Comparison of ENCODE assay signal across 14 cellular contexts in the genomic region with DNA sequence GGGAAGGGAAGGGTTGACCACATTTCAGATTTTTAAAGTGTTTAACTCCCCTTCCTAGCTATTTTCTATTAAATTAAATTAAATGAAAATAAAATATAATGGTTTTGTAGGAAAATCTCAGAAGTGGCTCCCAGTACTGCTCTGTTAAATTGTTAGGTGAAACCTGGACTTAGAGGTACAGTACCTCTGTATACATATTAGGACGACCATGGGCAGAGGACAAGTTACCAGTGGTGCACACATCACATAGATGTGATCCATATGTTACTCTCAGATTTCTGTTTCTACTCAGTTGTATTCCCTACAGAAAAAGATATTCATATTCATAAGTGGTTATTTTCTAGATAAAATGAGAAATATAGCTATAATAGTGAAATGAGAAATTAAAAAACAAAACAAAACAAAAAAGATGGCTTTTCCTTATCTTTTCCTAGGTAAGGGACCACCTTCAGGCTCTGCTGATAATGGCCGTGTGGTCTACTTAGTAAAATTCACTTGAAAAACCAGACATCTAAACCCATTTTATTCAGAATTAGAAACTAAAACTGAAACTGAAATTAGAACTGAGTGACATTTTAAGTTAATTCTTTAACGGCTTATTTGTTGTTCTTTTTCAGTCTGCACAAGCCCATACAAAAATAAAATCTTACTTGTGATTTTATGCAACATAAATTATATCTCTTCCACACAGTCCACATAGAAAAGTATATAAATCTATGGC.
DNase-seq lines count a peak whose midpoint lies in the region; ATAC-seq lines count a peak whose summit lies in the region.
"Had no signal": no experiment of that assay in that cellular context is flagged by ENCODE, and none has a peak within 500 bp of the region (broad histone marks: within the 10 kb centered on the region; RNA-seq: fewer than 3 reads in every experiment).

No MANE protein-coding gene starts in this region.

- peak overlapping the region; percentile 43 for H3K4me3 Mint-ChIP-seq in activated T-helper 2 cell treated with anti-CD3 and anti-CD28 coated beads, Interferon-gamma antibody, Interleukin-2, Interleukin-4, amounts not matched to agents 10 μg/mL and 5 μg/mL and 100 μg/mL, durations not matched to agents 14 hours and 24 hours and 36 hours (ENCODE audit: low read depth)
- H3K4me3 Mint-ChIP-seq in activated naive CD4-positive, alpha-beta T cell treated with anti-CD3 and anti-CD28 coated beads, Interleukin-2, amount 10 ng/mL, durations not matched to agents 7 days and 5 days = no peak overlapping the region
- H3K4me3 Mint-ChIP-seq: activated CD8-positive, alpha-beta T cell treated with anti-CD3 and anti-CD28 coated beads for 36 hours; B cell; IgD-negative memory B cell had no signal

- no peaks in the 10 kb centered on the region for H4K20me1 ChIP-seq in BLaER1 treated with 17β-estradiol and CSF1 and Interleukin-3, amounts not matched to agents 10 nM and 100 nM

- no peaks in the 10 kb centered on the region for H3K27me3 Mint-ChIP-seq in activated T-helper 2 cell treated with anti-CD3 and anti-CD28 coated beads, Interferon-gamma antibody, Interleukin-2, Interleukin-4, amounts not matched to agents 10 μg/mL and 5 μg/mL and 100 μg/mL, durations not matched to agents 14 hours and 24 hours and 36 hours (ENCODE audit: low read depth)
- no peaks in the 10 kb centered on the region for H3K27me3 Mint-ChIP-seq in activated naive CD4-positive, alpha-beta T cell treated with anti-CD3 and anti-CD28 coated beads, Interleukin-2, amount 10 ng/mL, durations not matched to agents 7 days and 5 days
- H3K27me3 Mint-ChIP-seq: activated CD8-positive, alpha-beta T cell treated with anti-CD3 and anti-CD28 coated beads for 36 hours; B cell; IgD-negative memory B cell had no signal

- intact Hi-C loops in activated T-helper 2 cell treated with anti-CD3 and anti-CD28 coated beads, Interferon-gamma antibody, Interleukin-2, Interleukin-4, amounts not matched to agents 10 μg/mL and 5 μg/mL and 100 μg/mL, durations not matched to agents 14 hours and 24 hours and 36 hours (cut with micrococcal nuclease) = loop anchor here (1.0 to 2.0 kb wide), 2 partner anchors 41 to 106 kb away; no protein-coding TSS in a partner anchor

- peak overlapping the region; percentile 71 for H3K27ac Mint-ChIP-seq in activated T-helper 2 cell treated with anti-CD3 and anti-CD28 coated beads, Interferon-gamma antibody, Interleukin-2, Interleukin-4, amounts not matched to agents 10 μg/mL and 5 μg/mL and 100 μg/mL, durations not matched to agents 14 hours and 24 hours and 36 hours
- no peak overlapping the region for H3K27ac Mint-ChIP-seq in activated naive CD4-positive, alpha-beta T cell treated with anti-CD3 and anti-CD28 coated beads, Interleukin-2, amount 10 ng/mL, durations not matched to agents 7 days and 5 days
- H3K27ac Mint-ChIP-seq: activated CD8-positive, alpha-beta T cell treated with anti-CD3 and anti-CD28 coated beads for 36 hours; B cell; IgD-negative memory B cell had no signal

- H3K36me3 ChIP-seq in BLaER1 treated with 17β-estradiol and CSF1 and Interleukin-3, amounts not matched to agents 10 nM and 100 nM = no peaks in the 10 kb centered on the region

- ATAC-seq in GM19455 (IDR thresholded peaks at IDR 0.05; ENCODE audit: unreplicated experiment) = peak; percentile 47
- ATAC-seq in HG03064 (IDR thresholded peaks at IDR 0.05; ENCODE audit: low read depth, unreplicated experiment) = peak; percentile 4
- ATAC-seq: activated CD8-positive, alpha-beta T cell treated with anti-CD3 and anti-CD28 coated beads for 36 hours had no signal

- peaks cover 22% of the 10 kb centered on the region for H3K4me1 Mint-ChIP-seq in activated T-helper 2 cell treated with anti-CD3 and anti-CD28 coated beads, Interferon-gamma antibody, Interleukin-2, Interleukin-4, amounts not matched to agents 10 μg/mL and 5 μg/mL and 100 μg/mL, durations not matched to agents 14 hours and 24 hours and 36 hours (ENCODE audit: low read depth)
- peaks cover 2% of the 10 kb centered on the region for H3K4me1 Mint-ChIP-seq in activated naive CD4-positive, alpha-beta T cell treated with anti-CD3 and anti-CD28 coated beads, Interleukin-2, amount 10 ng/mL, durations not matched to agents 7 days and 5 days
- H3K4me1 Mint-ChIP-seq: B cell had no signal

- H3K9ac ChIP-seq in BLaER1 treated with 17β-estradiol and CSF1 and Interleukin-3, amounts not matched to agents 10 nM and 100 nM = no peak overlapping the region

- H3K9me3 Mint-ChIP-seq in activated T-helper 2 cell treated with anti-CD3 and anti-CD28 coated beads, Interferon-gamma antibody, Interleukin-2, Interleukin-4, amounts not matched to agents 10 μg/mL and 5 μg/mL and 100 μg/mL, durations not matched to agents 14 hours and 24 hours and 36 hours = peaks cover 38% of the 10 kb centered on the region
- H3K9me3 Mint-ChIP-seq in activated naive CD4-positive, alpha-beta T cell treated with anti-CD3 and anti-CD28 coated beads, Interleukin-2, amount 10 ng/mL, durations not matched to agents 7 days and 5 days = peaks cover 5% of the 10 kb centered on the region

- no peak for DNase-seq in activated T-helper 2 cell treated with anti-CD3 and anti-CD28 coated beads, Interferon-gamma antibody, Interleukin-2, Interleukin-4, amounts not matched to agents 10 μg/mL and 5 μg/mL and 100 μg/mL, durations not matched to agents 14 hours and 24 hours and 36 hours (ENCODE audit: low spot score)
- DNase-seq in activated CD4-positive, CD25-positive, alpha-beta regulatory T cell treated with anti-CD3 and anti-CD28 coated beads, Interleukin-2, amount 50 U/mL, for 72 hours = no peak
- no peak for DNase-seq in activated naive CD4-positive, alpha-beta T cell treated with anti-CD3 and anti-CD28 coated beads, Interleukin-2, amount 10 ng/mL, durations not matched to agents 7 days and 5 days
- no peak for DNase-seq in NCI-H510A (lab: John Stamatoyannopoulos, UW)
- DNase-seq in activated T-cell treated with anti-CD3 and anti-CD28 coated beads, Interleukin-2, amount 50 U/mL, for 48 hours = no peak
- DNase-seq: activated CD8-positive, alpha-beta T cell treated with anti-CD3 and anti-CD28 coated beads for 36 hours; dorsolateral prefrontal cortex; GDM1; NCI-H187 had no signal

- CTCF ChIA-PET in activated naive CD4-positive, alpha-beta T cell treated with anti-CD3 and anti-CD28 coated beads, Interleukin-2, amount 10 ng/mL, durations not matched to agents 7 days and 5 days (lab: Charles Lee) = no interaction called here

- H3K27ac ChIP-seq in BLaER1 treated with 17β-estradiol and CSF1 and Interleukin-3, amounts not matched to agents 10 nM and 100 nM = no peak overlapping the region
- H3K27ac ChIP-seq: dorsolateral prefrontal cortex had no signal

- H3K4me2 ChIP-seq in BLaER1 treated with 17β-estradiol and CSF1 and Interleukin-3, amounts not matched to agents 10 nM and 100 nM = peak overlapping the region in 6 of 11 experiments; percentile 0 to 23 (median 9); a peak in 7 of 22 replicates

- H3K27me3 ChIP-seq in BLaER1 treated with 17β-estradiol and CSF1 and Interleukin-3, amounts not matched to agents 10 nM and 100 nM = no peaks in the 10 kb centered on the region
- H3K27me3 ChIP-seq: dorsolateral prefrontal cortex had no signal

- H3K9me3 ChIP-seq in BLaER1 treated with 17β-estradiol and CSF1 and Interleukin-3, amounts not matched to agents 10 nM and 100 nM (replicated peaks in 1 of 11) = peaks cover 0 to 2% (median 0%) of the 10 kb centered on the region in 11 experiments; a peak in 2 of 22 replicates

- peaks cover 0 to 5% (median 0%) of the 10 kb centered on the region in 10 experiments; a peak in 2 of 20 replicates for H3K4me1 ChIP-seq in BLaER1 treated with 17β-estradiol and CSF1 and Interleukin-3, amounts not matched to agents 10 nM and 100 nM

- H3K36me3 Mint-ChIP-seq in activated T-helper 2 cell treated with anti-CD3 and anti-CD28 coated beads, Interferon-gamma antibody, Interleukin-2, Interleukin-4, amounts not matched to agents 10 μg/mL and 5 μg/mL and 100 μg/mL, durations not matched to agents 14 hours and 24 hours and 36 hours (ENCODE audit: low read depth) = no peaks in the 10 kb centered on the region
- H3K36me3 Mint-ChIP-seq in activated naive CD4-positive, alpha-beta T cell treated with anti-CD3 and anti-CD28 coated beads, Interleukin-2, amount 10 ng/mL, durations not matched to agents 7 days and 5 days = no peaks in the 10 kb centered on the region
- H3K36me3 Mint-ChIP-seq: IgD-negative memory B cell had no signal

- H3K4me3 ChIP-seq in BLaER1 treated with 17β-estradiol and CSF1 and Interleukin-3, amounts not matched to agents 10 nM and 100 nM = no peak overlapping the region
- H3K4me3 ChIP-seq: dorsolateral prefrontal cortex had no signal
